32 cellular contexts compared by ENCODE assay signal in the genomic region with DNA sequence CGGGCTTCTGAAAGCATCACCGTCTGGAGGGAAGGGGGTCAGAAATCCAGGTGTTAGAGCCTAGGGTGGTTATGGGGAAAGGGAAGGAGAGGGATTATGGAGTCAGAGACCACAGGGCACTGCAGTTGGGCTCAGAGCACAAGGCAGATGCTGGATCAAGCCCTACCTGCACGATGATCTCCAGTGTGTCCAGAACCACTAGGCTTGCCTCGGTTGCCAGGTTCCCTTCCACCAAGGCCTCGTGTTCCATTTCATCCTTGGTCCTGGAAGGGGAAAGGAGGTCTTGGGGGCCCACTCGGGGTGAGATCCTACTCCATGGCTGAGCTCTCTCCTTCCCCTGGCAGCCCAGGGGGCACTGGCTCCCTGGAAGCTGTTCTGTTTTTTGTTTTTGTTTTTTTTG. TPM values are rescaled to one million over a fixed set of nuclear protein-coding genes. Genes with fewer than 3 reads are reported as not detected.
"Had no signal": no experiment of that assay in that cellular context is flagged by ENCODE, and none has a peak within 500 bp of the region (broad histone marks: within the 10 kb centered on the region; RNA-seq: fewer than 3 reads in every experiment).

No MANE protein-coding gene starts in this region.

- H3K9me3 Mint-ChIP-seq: type B pancreatic cell had no signal

- H3K4me1 Mint-ChIP-seq: stimulated activated memory B cell treated with anti-CD40 and anti-IgM and Interleukin-4, amounts not matched to agents 10 μg/mL and 1 μg/mL and 100 μg/mL, for 72 hours; stimulated activated naive CD8-positive, alpha-beta T cell treated with anti-CD3 and anti-CD28 coated beads, Interleukin-15, amount 100 ng/mL, for 72 hours had no signal

- FAIRE-seq: urothelium cell line had no signal

- H3K27ac ChIP-seq: stomach, suprapubic skin, testis, thoracic aorta, thyroid gland, tibial artery, tibial nerve, transverse colon, upper lobe of left lung, upper lobe of right lung, uterus, vagina had no signal

- H3K4me1 ChIP-seq: stomach, suprapubic skin, testis, thyroid gland, tibial artery, tibial nerve, transverse colon, upper lobe of left lung, upper lobe of right lung, uterus, vagina had no signal

- H3K36me3 ChIP-seq: uterus had no signal

- DNase-seq: stimulated activated CD4-positive, alpha-beta T cell treated with anti-CD3 and anti-CD28 coated beads, Interleukin-2, amount 100 ng/mL, for 48 hours; stimulated activated CD4-positive, alpha-beta T cell treated with anti-CD3 and anti-CD28 coated beads, Interleukin-4, amount 100 ng/mL, for 1 hour; stimulated activated CD4-positive, alpha-beta T cell treated with anti-CD3 and anti-CD28 coated beads, Interleukin-4, amount 100 ng/mL, for 24 hours; stimulated activated CD4-positive, alpha-beta T cell treated with anti-CD3 and anti-CD28 coated beads, Interleukin-4, amount 100 ng/mL, for 4 hours; stimulated activated CD8-positive, alpha-beta memory T cell treated with anti-CD3 and anti-CD28 coated beads, Interleukin-4, amount 100 ng/mL, for 48 hours; stimulated activated naive B cell treated with anti-CD40 and anti-IgM and Interleukin-4, amounts not matched to agents 10 μg/mL and 1 μg/mL and 100 μg/mL, for 72 hours; stimulated activated naive CD4-positive, alpha-beta T cell; stimulated activated naive CD4-positive, alpha-beta T cell treated with Interleukin-2 at 50 U/mL for 16 hours; stimulated activated naive CD8-positive, alpha-beta T cell treated with anti-CD3 and anti-CD28 coated beads, Interleukin-15, amount 100 ng/mL, for 72 hours; stimulated activated naive CD8-positive, alpha-beta T cell treated with anti-CD3 and anti-CD28 coated beads, Interleukin-15, Interleukin-2, amounts not matched to agents 100 U/mL and 50 U/mL, for 24 hours; stomach; substantia nigra; testis; thyroid gland; tibial artery; transverse colon; trophoblast cell; upper lobe of left lung; upper lobe of right lung; uterus had no signal

- H3K27ac Mint-ChIP-seq: stimulated activated effector memory CD8-positive, alpha-beta T cell treated with anti-CD3 and anti-CD28 coated beads, Interleukin-12 subunit alpha, Interleukin-12 subunit beta, amount 100 ng/mL, for 72 hours; stimulated activated memory B cell treated with anti-CD40 and anti-IgM and Interleukin-4, amounts not matched to agents 10 μg/mL and 1 μg/mL and 100 μg/mL, for 72 hours; stimulated activated naive B cell treated with anti-CD40 and anti-IgM and Interleukin-4, amounts not matched to agents 10 μg/mL and 1 μg/mL and 100 μg/mL, for 72 hours; stimulated activated naive CD8-positive, alpha-beta T cell treated with anti-CD3 and anti-CD28 coated beads, Interleukin-15, amount 100 ng/mL, for 72 hours; stimulated activated naive CD8-positive, alpha-beta T cell treated with anti-CD3 and anti-CD28 coated beads, Interleukin-15, Interleukin-2, amounts not matched to agents 100 ng/mL and 50 ng/mL, for 24 hours; type B pancreatic cell had no signal

- H3K27me3 ChIP-seq: stomach, suprapubic skin, testis, thyroid gland, tibial artery, tibial nerve, transverse colon, upper lobe of left lung, upper lobe of right lung, uterus, vagina had no signal

- H3K27me3 Mint-ChIP-seq: stimulated activated naive CD8-positive, alpha-beta T cell treated with anti-CD3 and anti-CD28 coated beads, Interleukin-15, Interleukin-2, amounts not matched to agents 100 ng/mL and 50 ng/mL, for 24 hours; type B pancreatic cell had no signal

- H3K4me3 Mint-ChIP-seq: stimulated activated effector memory CD8-positive, alpha-beta T cell treated with anti-CD3 and anti-CD28 coated beads, Interleukin-12 subunit alpha, Interleukin-12 subunit beta, amount 100 ng/mL, for 72 hours; stimulated activated memory B cell treated with anti-CD40 and anti-IgM and Interleukin-4, amounts not matched to agents 10 μg/mL and 1 μg/mL and 100 μg/mL, for 72 hours; stimulated activated naive B cell treated with anti-CD40 and anti-IgM and Interleukin-4, amounts not matched to agents 10 μg/mL and 1 μg/mL and 100 μg/mL, for 72 hours; stimulated activated naive CD8-positive, alpha-beta T cell treated with anti-CD3 and anti-CD28 coated beads, Interleukin-15, amount 100 ng/mL, for 72 hours; stimulated activated naive CD8-positive, alpha-beta T cell treated with anti-CD3 and anti-CD28 coated beads, Interleukin-15, Interleukin-2, amounts not matched to agents 100 ng/mL and 50 ng/mL, for 24 hours; type B pancreatic cell had no signal

- H3K4me3 ChIP-seq: stomach, suprapubic skin, testis, thoracic aorta, thyroid gland, tibial artery, tibial nerve, transverse colon, upper lobe of left lung, upper lobe of right lung, uterus, vagina had no signal

- H3K9me3 ChIP-seq: stomach, suprapubic skin, testis, thoracic aorta, thyroid gland, tibial artery, tibial nerve, transverse colon, upper lobe of left lung, upper lobe of right lung, uterus, vagina had no signal

- ATAC-seq: stimulated activated effector memory CD8-positive, alpha-beta T cell treated with anti-CD3 and anti-CD28 coated beads, Interleukin-12 subunit alpha, Interleukin-12 subunit beta, amount 100 ng/mL, for 72 hours; stimulated activated memory B cell treated with anti-CD40 and anti-IgM and Interleukin-4, amounts not matched to agents 10 μg/mL and 1 μg/mL and 100 μg/mL, for 72 hours; stimulated activated naive B cell treated with anti-CD40 and anti-IgM and Interleukin-4, amounts not matched to agents 10 μg/mL and 1 μg/mL and 100 μg/mL, for 72 hours; stimulated activated naive CD8-positive, alpha-beta T cell treated with anti-CD3 and anti-CD28 coated beads, Interleukin-15, amount 100 ng/mL, for 72 hours; stimulated activated naive CD8-positive, alpha-beta T cell treated with anti-CD3 and anti-CD28 coated beads, Interleukin-15, Interleukin-2, amounts not matched to agents 100 U/mL and 50 U/mL, for 24 hours; upper lobe of right lung had no signal

RNA-seq across cellular contexts. Expression of a gene that starts 25.0 kb away (rescaled TPM):
- total RNA-seq: stomach, suprapubic skin, temporal lobe, testis, thoracic aorta, transverse colon, upper lobe of right lung, ureter, urinary bladder, vagina had no signal
